In genomic region chr10:120508393-120508792, GRCh38 we compare ENCODE assay signal across 10 cellular contexts. TPM values are rescaled to one million over a fixed set of nuclear protein-coding genes. Genes with fewer than 3 reads are reported as not detected.
DNase-seq lines count a peak whose midpoint lies in the region; ATAC-seq lines count a peak whose summit lies in the region.
"Had no signal": no experiment of that assay in that cellular context is flagged by ENCODE, and none has a peak within 500 bp of the region (broad histone marks: within the 10 kb centered on the region; RNA-seq: fewer than 3 reads in every experiment).

No MANE protein-coding gene starts in this region.

- H3K27ac ChIP-seq in SJCRH30, result no peak overlapping the region
- H3K27ac ChIP-seq: right lobe of liver had no signal

- ATAC-seq in GM18870 (IDR thresholded peaks at IDR 0.05; ENCODE audit: unreplicated experiment) (no peak), HG03520 (IDR thresholded peaks at IDR 0.05; ENCODE audit: unreplicated experiment) (no peak)
- ATAC-seq: right lobe of liver had no signal

- H3K4me3 ChIP-seq in SJCRH30, result no peak overlapping the region
- H3K4me3 ChIP-seq: right lobe of liver had no signal

- H3K27me3 ChIP-seq in SJCRH30, result no peaks in the 10 kb centered on the region
- H3K27me3 ChIP-seq: right lobe of liver had no signal

- H3K36me3 ChIP-seq in SJCRH30, result no peaks in the 10 kb centered on the region
- H3K36me3 ChIP-seq: right lobe of liver had no signal

- no peaks in the 10 kb centered on the region; the same call in 1 of the 2 replicates for H3K4me1 ChIP-seq in SJCRH30
- H3K4me1 ChIP-seq: right lobe of liver had no signal

- peak; percentile 96 for DNase-seq in A172 (ENCODE audit: low spot score)
- peak; percentile 36 for DNase-seq in GM04504 (ENCODE audit: low read depth)
- peak; percentile 11 to 15 for DNase-seq in SJCRH30
- DNase-seq in epidermal melanocyte (ENCODE audit: insufficient read length, low spot score), result peak; percentile 21
- DNase-seq in activated CD4-positive, CD25-positive, alpha-beta regulatory T cell (lab: John Stamatoyannopoulos, UW), result no peak
- no peak for DNase-seq in pons (ENCODE audit: low spot score)
- DNase-seq: CD4-positive, alpha-beta T cell; right lobe of liver had no signal

- no peaks in the 10 kb centered on the region for H3K9me3 ChIP-seq in SJCRH30 (replicated peaks)
- H3K9me3 ChIP-seq: right lobe of liver had no signal

RNA-seq across cellular contexts. Expression of gene PLPP4, which starts 51.4 kb away (rescaled TPM):
- total RNA-seq in A172 (2014; rRNA removed; shearing (Covaris generic)), result 10.5 and 11.7 TPM in 2 replicates
- total RNA-seq in SJCRH30 (2014; rRNA removed; shearing (Covaris generic)), result 0.12 TPM in 1 of 2 replicates, not detected in the other
- total RNA-seq: CD4-positive, alpha-beta T cell had no signal

Comparison
In these comparisons a context has a peak if more than half of its experiments do, and no peak if none do; other contexts are left out.
1. DNase-seq: peak in A172 (single experiment), GM04504 (single experiment), SJCRH30 (2 of 2) and epidermal melanocyte (single experiment); none in activated CD4-positive, CD25-positive, alpha-beta regulatory T cell (0 of 4) and pons (single experiment).
2. RNA of gene PLPP4, which starts 51.4 kb away (total RNA-seq): 10.5 to 11.7 TPM in A172; 0.12 TPM in SJCRH30; every median in the first group is over 10 times any median in the second.